8 cellular contexts compared by ENCODE assay signal in the genomic region with DNA sequence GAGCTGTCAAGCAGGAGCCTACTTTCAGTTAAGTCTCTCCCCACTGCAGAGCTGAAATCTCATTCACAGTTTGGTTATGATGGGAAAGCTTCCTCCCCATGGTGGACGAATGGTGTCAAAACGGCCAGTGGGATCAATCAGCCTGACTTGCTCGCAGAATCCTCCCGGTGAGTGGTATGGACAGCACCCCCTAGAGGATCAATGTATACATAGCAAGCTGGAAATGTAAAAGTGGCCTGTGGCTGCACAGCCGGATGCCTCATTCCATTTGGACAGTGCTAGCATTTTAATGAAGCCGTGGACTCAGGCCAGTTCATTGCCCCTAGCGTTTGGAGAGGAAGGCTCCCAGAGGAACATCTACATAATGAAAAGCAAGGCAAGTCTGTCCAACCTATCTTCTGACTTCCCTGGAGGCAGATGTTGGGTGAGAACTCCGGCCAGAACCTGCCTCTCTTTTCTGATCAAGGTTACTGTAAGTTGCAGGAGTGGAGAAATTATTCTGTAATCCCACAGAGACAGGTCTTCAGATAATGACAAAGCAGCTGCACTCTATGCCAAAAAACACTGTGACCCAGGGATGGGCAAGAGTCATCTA.
DNase-seq lines count a peak whose midpoint lies in the region; ATAC-seq and TF ChIP-seq lines count a peak whose summit lies in the region.

No MANE protein-coding gene starts in this region.

- ATAC-seq in GM21390 (IDR thresholded peaks at IDR 0.05; ENCODE audit: unreplicated experiment) (no peak), GM19395 (IDR thresholded peaks at IDR 0.05; ENCODE audit: unreplicated experiment) (no peak)

- H3K27ac ChIP-seq in WERI-Rb-1 = no peak overlapping the region

- TF ChIP-seq RAD21 in Ishikawa (IDR thresholded peaks at IDR 0.05; ENCODE audit: low read depth) = peak; percentile 10; the same call in 1 of the 2 replicates

- no peak overlapping the region for H3K4me3 ChIP-seq in GM06990 (replicated peaks; ENCODE audit: low read depth, low read length)
- no peak overlapping the region for H3K4me3 ChIP-seq in WERI-Rb-1 (ENCODE audit: low read depth, low read length)

- H3K36me3 ChIP-seq in GM06990 (ENCODE audit: control insufficient read depth, insufficient read depth, low read length) (no peaks in the 10 kb centered on the region), WERI-Rb-1 (no peaks in the 10 kb centered on the region)

- no peaks in the 10 kb centered on the region for H3K9me3 ChIP-seq in WERI-Rb-1 (ENCODE audit: severe bottlenecking)

- no peak for TF ChIP-seq EP300 in Ishikawa (IDR thresholded peaks at IDR 0.05; ENCODE audit: borderline replicate concordance)

- H3K27me3 ChIP-seq in GM06990 (replicated peaks; ENCODE audit: control insufficient read depth, insufficient read depth, low read length) (no peaks in the 10 kb centered on the region), WERI-Rb-1 (ENCODE audit: insufficient read depth, low read depth, severe bottlenecking) (no peaks in the 10 kb centered on the region)

- DNase-seq in GM06990 (ENCODE audit: extremely low read depth, insufficient read length) (no peak), WERI-Rb-1 (peak; percentile 21), iPS-NIHi7 (ENCODE audit: extremely low spot score) (peak; percentile 91), mesenteric fat pad (ENCODE audit: low spot score) (no peak)
- no peak for DNase-seq in activated effector memory CD4-positive, alpha-beta T cell treated with Interleukin-2 at 50 U/mL for 16 hours

- TF ChIP-seq CTCF in GM06990 (IDR thresholded peaks at IDR 0.05; ENCODE audit: insufficient read depth, low read length, poor library complexity, severe bottlenecking) (peak; percentile 79), WERI-Rb-1 (IDR thresholded peaks at IDR 0.05; ENCODE audit: low read depth, low read length) (peak; percentile 79)

TF ChIP-seq in Ishikawa, 13 proteins besides CTCF, POLR2A, EP300 and RAD21:
- TF ChIP-seq EGR1 (IDR thresholded peaks at IDR 0.05) (no peak), TCF12 (IDR thresholded peaks at IDR 0.05; ENCODE audit: low read depth) (no peak), CEBPB (IDR thresholded peaks at IDR 0.05) (no peak), CREB1 (IDR thresholded peaks at IDR 0.05; ENCODE audit: low read depth) (no peak), TAF1 (IDR thresholded peaks at IDR 0.05; ENCODE audit: low read depth) (no peak), YY1 (IDR thresholded peaks at IDR 0.05; ENCODE audit: low read depth) (no peak), FOXM1 (IDR thresholded peaks at IDR 0.05; ENCODE audit: borderline replicate concordance, low read depth) (no peak), NFIC (IDR thresholded peaks at IDR 0.05) (no peak), TEAD4 (IDR thresholded peaks at IDR 0.05) (no peak), ZBTB7A (IDR thresholded peaks at IDR 0.05; ENCODE audit: low read depth) (no peak)
- TF ChIP-seq, protein P1, sequence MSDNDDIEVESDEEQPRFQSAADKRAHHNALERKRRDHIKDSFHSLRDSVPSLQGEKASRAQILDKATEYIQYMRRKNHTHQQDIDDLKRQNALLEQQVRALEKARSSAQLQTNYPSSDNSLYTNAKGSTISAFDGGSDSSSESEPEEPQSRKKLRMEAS (IDR thresholded peaks at IDR 0.05) = no peak
- TF ChIP-seq, protein P2, sequence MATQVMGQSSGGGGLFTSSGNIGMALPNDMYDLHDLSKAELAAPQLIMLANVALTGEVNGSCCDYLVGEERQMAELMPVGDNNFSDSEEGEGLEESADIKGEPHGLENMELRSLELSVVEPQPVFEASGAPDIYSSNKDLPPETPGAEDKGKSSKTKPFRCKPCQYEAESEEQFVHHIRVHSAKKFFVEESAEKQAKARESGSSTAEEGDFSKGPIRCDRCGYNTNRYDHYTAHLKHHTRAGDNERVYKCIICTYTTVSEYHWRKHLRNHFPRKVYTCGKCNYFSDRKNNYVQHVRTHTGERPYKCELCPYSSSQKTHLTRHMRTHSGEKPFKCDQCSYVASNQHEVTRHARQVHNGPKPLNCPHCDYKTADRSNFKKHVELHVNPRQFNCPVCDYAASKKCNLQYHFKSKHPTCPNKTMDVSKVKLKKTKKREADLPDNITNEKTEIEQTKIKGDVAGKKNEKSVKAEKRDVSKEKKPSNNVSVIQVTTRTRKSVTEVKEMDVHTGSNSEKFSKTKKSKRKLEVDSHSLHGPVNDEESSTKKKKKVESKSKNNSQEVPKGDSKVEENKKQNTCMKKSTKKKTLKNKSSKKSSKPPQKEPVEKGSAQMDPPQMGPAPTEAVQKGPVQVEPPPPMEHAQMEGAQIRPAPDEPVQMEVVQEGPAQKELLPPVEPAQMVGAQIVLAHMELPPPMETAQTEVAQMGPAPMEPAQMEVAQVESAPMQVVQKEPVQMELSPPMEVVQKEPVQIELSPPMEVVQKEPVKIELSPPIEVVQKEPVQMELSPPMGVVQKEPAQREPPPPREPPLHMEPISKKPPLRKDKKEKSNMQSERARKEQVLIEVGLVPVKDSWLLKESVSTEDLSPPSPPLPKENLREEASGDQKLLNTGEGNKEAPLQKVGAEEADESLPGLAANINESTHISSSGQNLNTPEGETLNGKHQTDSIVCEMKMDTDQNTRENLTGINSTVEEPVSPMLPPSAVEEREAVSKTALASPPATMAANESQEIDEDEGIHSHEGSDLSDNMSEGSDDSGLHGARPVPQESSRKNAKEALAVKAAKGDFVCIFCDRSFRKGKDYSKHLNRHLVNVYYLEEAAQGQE (IDR thresholded peaks at IDR 0.05; ENCODE audit: low read depth) = no peak
- TF ChIP-seq, protein P3, sequence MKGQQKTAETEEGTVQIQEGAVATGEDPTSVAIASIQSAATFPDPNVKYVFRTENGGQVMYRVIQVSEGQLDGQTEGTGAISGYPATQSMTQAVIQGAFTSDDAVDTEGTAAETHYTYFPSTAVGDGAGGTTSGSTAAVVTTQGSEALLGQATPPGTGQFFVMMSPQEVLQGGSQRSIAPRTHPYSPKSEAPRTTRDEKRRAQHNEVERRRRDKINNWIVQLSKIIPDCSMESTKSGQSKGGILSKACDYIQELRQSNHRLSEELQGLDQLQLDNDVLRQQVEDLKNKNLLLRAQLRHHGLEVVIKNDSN (IDR thresholded peaks at IDR 0.05) = no peak

Comparison
In these comparisons a context has a peak if more than half of its experiments do, and no peak if none do; other contexts are left out.
1. DNase-seq: peak in WERI-Rb-1 (single experiment) and iPS-NIHi7 (single experiment); none in GM06990 (single experiment), mesenteric fat pad (single experiment) and activated effector memory CD4-positive, alpha-beta T cell treated with Interleukin-2 at 50 U/mL for 16 hours (single experiment).